In genomic region chr5:126754609-126755008, GRCh38 we compare ENCODE assay signal across 28 cellular contexts. TPM values are rescaled to one million over a fixed set of nuclear protein-coding genes. Genes with fewer than 3 reads are reported as not detected.
DNase-seq lines count a peak whose midpoint lies in the region; ATAC-seq, FAIRE-seq and TF ChIP-seq lines count a peak whose summit lies in the region.
"Had no signal": no experiment of that assay in that cellular context is flagged by ENCODE, and none has a peak within 500 bp of the region (broad histone marks: within the 10 kb centered on the region; RNA-seq: fewer than 3 reads in every experiment).

No MANE protein-coding gene starts in this region.

- no peaks in the 10 kb centered on the region for H3K9me1 ChIP-seq in K562 (ENCODE audit: control insufficient read depth, insufficient read depth, low read length)

- H3K27me3 ChIP-seq in HL-60 (ENCODE audit: insufficient read depth, poor library complexity, severe bottlenecking) (no peaks in the 10 kb centered on the region), K562 (ENCODE audit: control insufficient read depth in 2 of 2, insufficient read depth in 2 of 2, low read length in 2 of 2) (no peaks in the 10 kb centered on the region), right cardiac atrium (ENCODE audit: control insufficient read depth, insufficient read depth) (no peaks in the 10 kb centered on the region)
- H3K27me3 ChIP-seq: BLaER1, SJSA1 had no signal

- ATAC-seq in K562 (peak; percentile 57), T-helper 17 cell (no peak), right cardiac atrium (no peak), GM19324 (IDR thresholded peaks at IDR 0.05; ENCODE audit: low FRiP score, unreplicated experiment) (no peak), sciatic nerve (no peak)

- in situ Hi-C loops in K562 (cut with MboI): no loop called here

- no peaks in the 10 kb centered on the region for H3K27me3 Mint-ChIP-seq in T-helper 17 cell
- H3K27me3 Mint-ChIP-seq: CD4-positive, alpha-beta T cell had no signal

- no peaks in the 10 kb centered on the region for H3K36me3 Mint-ChIP-seq in T-helper 17 cell (ENCODE audit: low read depth)

- POLR2A ChIA-PET in K562 (lab: Yijun Ruan, JAX): interaction anchor here (0.5 to 1.7 kb wide), 3 partner anchors 21 to 36 kb away, joined by 3 to 6 read pairs (median 3); no protein-coding TSS in a partner anchor

- TF ChIP-seq EP300 in K562 (IDR thresholded peaks at IDR 0.05; ENCODE audit: low read length): no peak; the same call in 1 of the 2 replicates

- no peak for TF ChIP-seq RAD21 in K562 (CRISPR knock-in tag; conservative IDR thresholded peaks at IDR 0.05 in 1 of 2, IDR thresholded peaks at IDR 0.05 in 1 of 2)

- no peak for FAIRE-seq in K562 (lab: Jason Lieb, UNC)
- FAIRE-seq: GM12891, H1, RCC 7860 had no signal

- CTCF ChIA-PET in K562 (lab: Yijun Ruan, JAX; ENCODE audit: low intra/inter-chr PET ratio): interaction anchor here (0.6 to 0.7 kb wide), 2 partner anchors 25 to 473 kb away, joined by 3 to 10 read pairs; no protein-coding TSS in a partner anchor

- no peaks in the 10 kb centered on the region for H3K36me3 ChIP-seq in K562 (ENCODE audit: control insufficient read depth, insufficient read depth, low read length)
- H3K36me3 ChIP-seq: BLaER1, SJSA1 had no signal

- H3K4me2 ChIP-seq in K562 (ENCODE audit: insufficient read depth, low read length): no peak overlapping the region
- H3K4me2 ChIP-seq: BLaER1, KMS-11 had no signal

- intact Hi-C loops in K562 (cut with micrococcal nuclease) (no loop called here), right cardiac atrium (cut with DNase I) (no loop called here), sciatic nerve (cut with DNase I) (no loop called here)

- H3K4me1 Mint-ChIP-seq in T-helper 17 cell: peaks cover 8% of the 10 kb centered on the region

- H3K27ac Mint-ChIP-seq in T-helper 17 cell: no peak overlapping the region
- H3K27ac Mint-ChIP-seq: CD4-positive, alpha-beta T cell had no signal

- H3K79me2 ChIP-seq in K562 (ENCODE audit: control insufficient read depth, insufficient read depth, low read length): no peaks in the 10 kb centered on the region

- H2AFZ ChIP-seq in K562 (ENCODE audit: low read depth, low read length): no peak overlapping the region

- WGBS in K562 (ENCODE audit: insufficient coverage, low coverage, missing lambda C conversion rate): 36% methylated on average over 4 of the region's 4 CpGs
- 77% methylated on average over 4 of the region's 4 CpGs for WGBS in right cardiac atrium

- TF ChIP-seq CTCF in HL-60 (IDR thresholded peaks at IDR 0.05; ENCODE audit: insufficient read depth, low read length) (no peak), K562 (IDR thresholded peaks at IDR 0.05 in 2 of 3, conservative IDR thresholded peaks at IDR 0.05 in 1 of 3; ENCODE audit: insufficient read depth in 2 of 3, low read depth in 1 of 3, low read length in 3 of 3) (no peak)

- peaks cover 21 to 44% of the 10 kb centered on the region in 2 experiments for H3K4me1 ChIP-seq in K562 (replicated peaks in 1 of 2; ENCODE audit: control insufficient read depth in 2 of 2, insufficient read depth in 2 of 2, low read length in 2 of 2)
- H3K4me1 ChIP-seq in right cardiac atrium (ENCODE audit: control insufficient read depth, insufficient read depth, low read length): no peaks in the 10 kb centered on the region
- H3K4me1 ChIP-seq: SJSA1 had no signal

- no peak overlapping the region for H3K9ac ChIP-seq in K562 (ENCODE audit: insufficient read depth in 1 of 2, low read depth in 2 of 2, low read length in 2 of 2)
- H3K9ac ChIP-seq: BLaER1, KMS-11 had no signal

- no peaks in the 10 kb centered on the region for H4K20me1 ChIP-seq in K562 (replicated peaks; ENCODE audit: control insufficient read depth, insufficient read depth, low read length)
- H4K20me1 ChIP-seq: BLaER1 had no signal

- TF ChIP-seq POLR2A in K562 (conservative IDR thresholded peaks at IDR 0.05): no peak

- no peak overlapping the region for H3K4me3 ChIP-seq in HL-60 (replicated peaks; ENCODE audit: insufficient read depth, low read length)
- no peak overlapping the region for H3K4me3 ChIP-seq in K562
- H3K4me3 ChIP-seq in right cardiac atrium (ENCODE audit: low read length): no peak overlapping the region
- H3K4me3 ChIP-seq: BLaER1, SJSA1 had no signal

- BruUV-seq in K562 (replicated peaks; lab: Mats Ljungman, UMichigan): no TSS peak

- H3K9me3 ChIP-seq in K562 (replicated peaks; ENCODE audit: control insufficient read depth, insufficient read depth, low read depth, low read length) (no peaks in the 10 kb centered on the region), T-helper 17 cell (ENCODE audit: control insufficient read depth, low read length, poor library complexity, severe bottlenecking) (no peaks in the 10 kb centered on the region), right cardiac atrium (ENCODE audit: control insufficient read depth, low read length) (no peaks in the 10 kb centered on the region)
- H3K9me3 ChIP-seq: Caco-2, SJSA1 had no signal

- no peak overlapping the region for H3K4me3 Mint-ChIP-seq in T-helper 17 cell
- H3K4me3 Mint-ChIP-seq: CD4-positive, alpha-beta T cell had no signal

- H3K27ac ChIP-seq in HL-60 (replicated peaks) (peak overlapping the region; percentile 94), K562 (ENCODE audit: extremely low read depth, low read depth, low read length) (no peak overlapping the region), right cardiac atrium (ENCODE audit: low read length) (no peak overlapping the region)
- H3K27ac ChIP-seq: BLaER1, KMS-11, SJSA1 had no signal

- DNase-seq in AML-193 (lab: John Stamatoyannopoulos, UW) (peak; percentile 67 to 73), HL-60 (ENCODE audit: low read depth in 1 of 2, low spot score in 1 of 2) (peak; percentile 24 to 46), MV-4-11 (lab: John Stamatoyannopoulos, UW) (peak; percentile 21), K562 (ENCODE audit: extremely low read depth in 1 of 4, low spot score in 3 of 4) (peak in 1 of 4 experiments; percentile 43), T-helper 17 cell (no peak), right cardiac atrium (no peak), sciatic nerve (ENCODE audit: low spot score) (no peak)
- DNase-seq: Caco-2; CD4-positive, alpha-beta T cell; DMS 273 treated with DMSO at 0.1 percent for 48 hours; DMS79; EL; GDM1; HCEC 1CT; MM.1S; NCI-H1105 treated with DMSO at 0.1 percent for 48 hours; NCI-H2029; NCI-H446 treated with DMSO at 0.1 percent for 48 hours; NCI-H526; NCI-H82; NK-92 treated with Interleukin-12 subunit alpha and Interleukin-12 subunit beta, amount 100 ng/mL, for 24 hours had no signal

TF ChIP-seq in K562, 482 proteins besides CTCF, POLR2A, EP300 and RAD21 (continues in another document):
- TF ChIP-seq, protein P1, sequence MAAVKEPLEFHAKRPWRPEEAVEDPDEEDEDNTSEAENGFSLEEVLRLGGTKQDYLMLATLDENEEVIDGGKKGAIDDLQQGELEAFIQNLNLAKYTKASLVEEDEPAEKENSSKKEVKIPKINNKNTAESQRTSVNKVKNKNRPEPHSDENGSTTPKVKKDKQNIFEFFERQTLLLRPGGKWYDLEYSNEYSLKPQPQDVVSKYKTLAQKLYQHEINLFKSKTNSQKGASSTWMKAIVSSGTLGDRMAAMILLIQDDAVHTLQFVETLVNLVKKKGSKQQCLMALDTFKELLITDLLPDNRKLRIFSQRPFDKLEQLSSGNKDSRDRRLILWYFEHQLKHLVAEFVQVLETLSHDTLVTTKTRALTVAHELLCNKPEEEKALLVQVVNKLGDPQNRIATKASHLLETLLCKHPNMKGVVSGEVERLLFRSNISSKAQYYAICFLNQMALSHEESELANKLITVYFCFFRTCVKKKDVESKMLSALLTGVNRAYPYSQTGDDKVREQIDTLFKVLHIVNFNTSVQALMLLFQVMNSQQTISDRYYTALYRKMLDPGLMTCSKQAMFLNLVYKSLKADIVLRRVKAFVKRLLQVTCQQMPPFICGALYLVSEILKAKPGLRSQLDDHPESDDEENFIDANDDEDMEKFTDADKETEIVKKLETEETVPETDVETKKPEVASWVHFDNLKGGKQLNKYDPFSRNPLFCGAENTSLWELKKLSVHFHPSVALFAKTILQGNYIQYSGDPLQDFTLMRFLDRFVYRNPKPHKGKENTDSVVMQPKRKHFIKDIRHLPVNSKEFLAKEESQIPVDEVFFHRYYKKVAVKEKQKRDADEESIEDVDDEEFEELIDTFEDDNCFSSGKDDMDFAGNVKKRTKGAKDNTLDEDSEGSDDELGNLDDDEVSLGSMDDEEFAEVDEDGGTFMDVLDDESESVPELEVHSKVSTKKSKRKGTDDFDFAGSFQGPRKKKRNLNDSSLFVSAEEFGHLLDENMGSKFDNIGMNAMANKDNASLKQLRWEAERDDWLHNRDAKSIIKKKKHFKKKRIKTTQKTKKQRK (IDR thresholded peaks at IDR 0.05; ENCODE audit: borderline replicate concordance, low read depth, low read length): no peak
- peak; percentile 89 for TF ChIP-seq CEBPB (tag; IDR thresholded peaks at IDR 0.05)

RNA-seq across cellular contexts. Expression of gene LMNB1, which starts 22.3 kb away (rescaled TPM):
- total RNA-seq in K562 (2011; cell fraction: chromatin; rRNA removed; ENCODE audit: low replicate concordance): 39.5 and 78.6 TPM in 2 replicates
- 36.1 and 37.5 TPM in 2 replicates for total RNA-seq in K562 (2011; cell fraction: nucleolus; rRNA removed)
- total RNA-seq in K562 (2011; cell fraction: nucleoplasm; rRNA removed): 31.4 TPM in 2 replicates
- total RNA-seq in K562 (2014; rRNA removed) (124 and 131 TPM in 2 replicates), K562 (2014; rRNA removed; fragmentation: Illumina TruSeq; extraction: Trizol) (155 and 182 TPM in 2 replicates), K562 (2015; rRNA removed; fragmentation: Illumina TruSeq; extraction: Trizol) (154 and 157 TPM in 2 replicates), K562 (2021) (152 and 190 TPM in 2 replicates), T-helper 17 cell (10 to 100 TPM; 21.6 to 22.2 TPM), right cardiac atrium (1 to 10 TPM; 1.2 to 3.6 (median 2.4) TPM), sciatic nerve (9.2 TPM)
- polyA plus RNA-seq in K562 (2011; rRNA removed) (73.3 and 84.2 TPM in 2 replicates), K562 (2014; fragmentation: Illumina TruSeq; extraction: Trizol) (148 and 158 TPM in 2 replicates), K562 (2014; fragmentation: Nextera tagmentation; extraction: Ambion mirVana) (1 to 10 TPM; 2.8 to 7.6 TPM), K562 (2014; rRNA removed) (100 and 123 TPM in 2 replicates), right cardiac atrium (0.43 TPM)
- 39.1 and 92.5 TPM in 2 replicates for polyA plus RNA-seq in K562 (2011; cell fraction: cytosol; rRNA removed)
- polyA plus RNA-seq in K562 (2011; cell fraction: nucleus; rRNA removed): 25.1 and 42.3 TPM in 2 replicates
- 96.5 and 139 TPM in 2 replicates for polyA plus RNA-seq in K562 (2012)
- polyA minus RNA-seq in K562 (2011; rRNA and poly(A)+ RNA removed): 96.8 and 136 TPM in 2 replicates
- 68.8 and 87.5 TPM in 2 replicates for polyA minus RNA-seq in K562 (2011; cell fraction: cytosol; rRNA and poly(A)+ RNA removed)
- polyA minus RNA-seq in K562 (2011; cell fraction: nucleus; rRNA and poly(A)+ RNA removed): 32.4 and 38.9 TPM in 2 replicates

Comparison
In these comparisons a context has a peak if more than half of its experiments do, and no peak if none do; other contexts are left out.
1. DNase-seq: peak in AML-193 (2 of 2), HL-60 (2 of 2) and MV-4-11 (single experiment); none in T-helper 17 cell (0 of 3), right cardiac atrium (0 of 3) and sciatic nerve (single experiment).